ENCODE assay signal across 14 cellular contexts in the genomic region with DNA sequence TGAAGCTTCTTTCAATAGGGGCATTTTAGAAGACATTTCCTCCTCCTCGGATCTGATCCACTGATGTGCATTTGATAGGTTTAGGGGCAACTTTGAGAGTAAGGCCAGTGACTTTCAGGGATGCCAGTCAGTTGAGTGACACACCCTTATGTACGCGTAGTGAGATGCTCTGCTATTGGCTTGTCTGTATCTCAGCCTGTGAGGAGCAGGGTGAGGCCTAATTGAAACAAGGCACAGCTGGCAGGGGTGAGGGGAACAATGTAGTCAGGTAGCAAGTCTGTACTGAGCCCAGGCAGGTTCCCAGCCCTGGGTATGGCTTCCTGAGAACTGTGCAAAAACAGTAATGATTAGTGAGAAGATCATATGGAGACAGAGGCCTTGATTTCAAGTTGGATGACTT.
DNase-seq lines count a peak whose midpoint lies in the region; ATAC-seq, FAIRE-seq and TF ChIP-seq lines count a peak whose summit lies in the region.
"Had no signal": no experiment of that assay in that cellular context is flagged by ENCODE, and none has a peak within 500 bp of the region (broad histone marks: within the 10 kb centered on the region; RNA-seq: fewer than 3 reads in every experiment).

No MANE protein-coding gene starts in this region.

- peak; percentile 65 to 72 for ATAC-seq in activated T-cell treated with anti-CD3 and anti-CD28 coated beads, Interleukin-2, amount 50 U/mL, for 72 hours (replicated peaks in 1 of 2)
- ATAC-seq in mucosa of descending colon: peak; percentile 80
- ATAC-seq: PC-3, upper lobe of right lung had no signal

- no peak for FAIRE-seq in D721Med (lab: Jason Lieb, UNC)

- no peak for TF ChIP-seq POLR2A in vagina (IDR thresholded peaks at IDR 0.05)

- peak overlapping the region; percentile 67 for H3K27ac Mint-ChIP-seq in activated naive CD4-positive, alpha-beta T cell treated with anti-CD3 and anti-CD28 coated beads for 36 hours
- H3K27ac Mint-ChIP-seq in activated T-cell treated with anti-CD3 and anti-CD28 coated beads, Interleukin-2, amount 50 U/mL, for 72 hours: peak overlapping the region; percentile 74
- no peak overlapping the region for H3K27ac Mint-ChIP-seq in osteocyte (ENCODE audit: unreplicated experiment)

- H3K4me1 ChIP-seq in mucosa of descending colon (ENCODE audit: low read depth): peaks cover 7% of the 10 kb centered on the region
- H3K4me1 ChIP-seq in vagina: peaks cover 33% of the 10 kb centered on the region

- no peaks in the 10 kb centered on the region for H3K36me3 ChIP-seq in mucosa of descending colon (ENCODE audit: low read depth)
- no peaks in the 10 kb centered on the region for H3K36me3 ChIP-seq in vagina
- H3K36me3 ChIP-seq: esophagus muscularis mucosa, upper lobe of right lung had no signal

- DNase-seq in activated naive CD4-positive, alpha-beta T cell treated with anti-CD3 and anti-CD28 coated beads for 36 hours: peak; percentile 76
- no peak for DNase-seq in activated naive CD4-positive, alpha-beta T cell treated with Interleukin-2 at 50 U/mL for 16 hours
- peak; percentile 29 to 40 for DNase-seq in activated T-cell treated with anti-CD3 and anti-CD28 coated beads, Interleukin-2, amount 50 U/mL, for 72 hours
- peak in 1 of 3 donors; percentile 38 for DNase-seq in mucosa of descending colon
- DNase-seq in vagina (ENCODE audit: extremely low spot score in 2 of 2): no peak
- DNase-seq in D721Med (ENCODE audit: insufficient read length, low spot score): no peak
- no peak for DNase-seq in osteocyte (ENCODE audit: extremely low spot score, unreplicated experiment)
- no peak for DNase-seq in NCI-H446 treated with DMSO at 0.1 percent for 48 hours (lab: John Stamatoyannopoulos, UW)
- DNase-seq: activated CD8-positive, alpha-beta memory T cell treated with anti-CD3 and anti-CD28 coated beads for 24 hours; NCI-H2081 treated with DMSO at 0.1 percent for 48 hours; PC-3; retina; upper lobe of right lung had no signal

- CTCF ChIA-PET in activated naive CD4-positive, alpha-beta T cell treated with anti-CD3 and anti-CD28 coated beads for 36 hours (lab: Charles Lee): interaction anchor here (1.4 to 3.3 kb wide), 2 partner anchors 11 to 62 kb away, joined by 4 to 10 read pairs; a partner anchor contains a TSS

- peaks cover 8% of the 10 kb centered on the region for H3K9me3 Mint-ChIP-seq in activated naive CD4-positive, alpha-beta T cell treated with anti-CD3 and anti-CD28 coated beads for 36 hours
- peaks cover 1 to 2% of the 10 kb centered on the region in 2 donors for H3K9me3 Mint-ChIP-seq in activated T-cell treated with anti-CD3 and anti-CD28 coated beads, Interleukin-2, amount 50 U/mL, for 72 hours
- H3K9me3 Mint-ChIP-seq in osteocyte (ENCODE audit: unreplicated experiment): no peaks in the 10 kb centered on the region

- no peak overlapping the region for H3K4me3 Mint-ChIP-seq in activated naive CD4-positive, alpha-beta T cell treated with anti-CD3 and anti-CD28 coated beads for 36 hours
- H3K4me3 Mint-ChIP-seq in activated T-cell treated with anti-CD3 and anti-CD28 coated beads, Interleukin-2, amount 50 U/mL, for 72 hours: peak overlapping the region in 1 of 2 donors; percentile 37
- no peak overlapping the region for H3K4me3 Mint-ChIP-seq in osteocyte (ENCODE audit: unreplicated experiment)

- peak overlapping the region; percentile 39 for H3K27ac ChIP-seq in vagina
- H3K27ac ChIP-seq: esophagus muscularis mucosa, upper lobe of right lung had no signal

- TF ChIP-seq CTCF in mucosa of descending colon (IDR thresholded peaks at IDR 0.05): no peak
- no peak for TF ChIP-seq CTCF in vagina (IDR thresholded peaks at IDR 0.05)
- no peak for TF ChIP-seq CTCF in D721Med (IDR thresholded peaks at IDR 0.05; ENCODE audit: insufficient read depth, missing control alignments)
- TF ChIP-seq CTCF in osteocyte (IDR thresholded peaks at IDR 0.05): no peak

- intact Hi-C loops in activated naive CD4-positive, alpha-beta T cell treated with anti-CD3 and anti-CD28 coated beads for 36 hours (cut with micrococcal nuclease): no loop called here
- intact Hi-C loops in mucosa of descending colon (cut with DNase I, micrococcal nuclease): no loop called here
- intact Hi-C loops in vagina (cut with DNase I): no loop called here

- H3K4me3 ChIP-seq in mucosa of descending colon (no peak overlapping the region), vagina (no peak overlapping the region)
- H3K4me3 ChIP-seq: esophagus muscularis mucosa, upper lobe of right lung had no signal

- H3K4me1 Mint-ChIP-seq in activated naive CD4-positive, alpha-beta T cell treated with anti-CD3 and anti-CD28 coated beads for 36 hours (ENCODE audit: low read depth): peaks cover 68% of the 10 kb centered on the region
- H3K4me1 Mint-ChIP-seq in activated T-cell treated with anti-CD3 and anti-CD28 coated beads, Interleukin-2, amount 50 U/mL, for 72 hours (ENCODE audit: low read depth): peaks cover 70% of the 10 kb centered on the region
- peaks cover 19% of the 10 kb centered on the region for H3K4me1 Mint-ChIP-seq in osteocyte (ENCODE audit: unreplicated experiment)

- peaks cover 10% of the 10 kb centered on the region for H3K36me3 Mint-ChIP-seq in activated naive CD4-positive, alpha-beta T cell treated with anti-CD3 and anti-CD28 coated beads for 36 hours (ENCODE audit: low read depth)
- peaks cover 3 to 21% of the 10 kb centered on the region in 2 donors for H3K36me3 Mint-ChIP-seq in activated T-cell treated with anti-CD3 and anti-CD28 coated beads, Interleukin-2, amount 50 U/mL, for 72 hours (ENCODE audit: insufficient read depth in 2 of 2)
- H3K36me3 Mint-ChIP-seq in osteocyte (ENCODE audit: unreplicated experiment): no peaks in the 10 kb centered on the region

- H3K27me3 Mint-ChIP-seq in activated naive CD4-positive, alpha-beta T cell treated with anti-CD3 and anti-CD28 coated beads for 36 hours (ENCODE audit: low read depth): no peaks in the 10 kb centered on the region
- H3K27me3 Mint-ChIP-seq in activated T-cell treated with anti-CD3 and anti-CD28 coated beads, Interleukin-2, amount 50 U/mL, for 72 hours (ENCODE audit: low read depth): no peaks in the 10 kb centered on the region
- H3K27me3 Mint-ChIP-seq in osteocyte (ENCODE audit: unreplicated experiment): no peaks in the 10 kb centered on the region

- H3K27me3 ChIP-seq in vagina: no peaks in the 10 kb centered on the region
- H3K27me3 ChIP-seq: esophagus muscularis mucosa, upper lobe of right lung had no signal

- H3K9me3 ChIP-seq in mucosa of descending colon (no peaks in the 10 kb centered on the region), vagina (no peaks in the 10 kb centered on the region)
- H3K9me3 ChIP-seq: esophagus muscularis mucosa, upper lobe of right lung had no signal

Comparison
In these comparisons a context has a peak if more than half of its experiments do, and no peak if none do; other contexts are left out.
1. DNase-seq: peak in activated naive CD4-positive, alpha-beta T cell treated with anti-CD3 and anti-CD28 coated beads for 36 hours (single experiment) and activated T-cell treated with anti-CD3 and anti-CD28 coated beads, Interleukin-2, amount 50 U/mL, for 72 hours (2 of 2); none in activated naive CD4-positive, alpha-beta T cell treated with Interleukin-2 at 50 U/mL for 16 hours (single experiment), vagina (0 of 2), D721Med (single experiment), osteocyte (single experiment) and NCI-H446 treated with DMSO at 0.1 percent for 48 hours (single experiment).